ENCODE assay signal across 14 cellular contexts in genomic region chr6:16659471-16660156, GRCh38.
A peak's percentile ranks its signal among the peaks of the same experiment; 100 is the strongest.
DNase-seq lines count a peak whose midpoint lies in the region; ATAC-seq and TF ChIP-seq lines count a peak whose summit lies in the region.
"Had no signal": no experiment of that assay in that cellular context is flagged by ENCODE, and none has a peak within 500 bp of the region (broad histone marks: within the 10 kb centered on the region; RNA-seq: fewer than 3 reads in every experiment).

No MANE protein-coding gene starts in this region.

- TF ChIP-seq CTCF in left ventricle myocardium inferior (IDR thresholded peaks at IDR 0.05; ENCODE audit: borderline replicate concordance): no peak
- TF ChIP-seq CTCF in Panc1 (IDR thresholded peaks at IDR 0.05): no peak
- no peak for TF ChIP-seq CTCF in fibroblast of pulmonary artery (IDR thresholded peaks at IDR 0.05; ENCODE audit: low read length, missing control alignments)
- no peak for TF ChIP-seq CTCF in testis (IDR thresholded peaks at IDR 0.05)

- ATAC-seq in Right ventricle myocardium inferior (no peak), Panc1 (no peak)
- ATAC-seq: left lobe of liver had no signal

- DNase-seq in left ventricle myocardium inferior: no peak
- no peak for DNase-seq in Right ventricle myocardium inferior (ENCODE audit: missing footprints)
- DNase-seq in Panc1 (ENCODE audit: low read depth, low spot score): no peak
- DNase-seq in fibroblast of pulmonary artery (ENCODE audit: low read depth): peak; percentile 53
- no peak for DNase-seq in testis
- no peak for DNase-seq in NCI-H2029 (lab: John Stamatoyannopoulos, UW)
- no peak for DNase-seq in MG63
- no peak for DNase-seq in NCI-H187 treated with DMSO at 0.1 percent for 48 hours (lab: John Stamatoyannopoulos, UW)
- DNase-seq: activated CD4-positive, alpha-beta T cell treated with anti-CD3 and anti-CD28 coated beads, Interleukin-2, amount 50 U/mL, for 48 hours; aorta; effector CD8-positive, alpha-beta T cell; NCI-H1694 treated with DMSO at 0.1 percent for 48 hours; stimulated activated CD4-positive, alpha-beta T cell treated with anti-CD3 and anti-CD28 coated beads, Interleukin-15, amount 100 ng/mL, for 24 hours had no signal

- CTCF ChIA-PET in Panc1 (lab: Charles Lee): interaction anchor here (0.6 kb wide), 1 partner anchor 114 kb away, joined by 7 read pairs; no protein-coding TSS in a partner anchor

- H3K27me3 ChIP-seq in left ventricle myocardium inferior (ENCODE audit: low read depth) (no peaks in the 10 kb centered on the region), Panc1 (ENCODE audit: control insufficient read depth, insufficient read depth, low read length) (no peaks in the 10 kb centered on the region), testis (no peaks in the 10 kb centered on the region), MG63 (no peaks in the 10 kb centered on the region)

- no peak overlapping the region for H3K4me3 ChIP-seq in left ventricle myocardium inferior
- H3K4me3 ChIP-seq in Panc1 (ENCODE audit: low read depth in 2 of 2, low read length in 2 of 2): no peak overlapping the region
- no peak overlapping the region for H3K4me3 ChIP-seq in fibroblast of pulmonary artery (replicated peaks; ENCODE audit: low read depth, low read length)
- no peak overlapping the region for H3K4me3 ChIP-seq in testis
- H3K4me3 ChIP-seq in MG63: no peak overlapping the region

- in situ Hi-C loops in Panc1 (cut with HindIII; ENCODE audit: low pct_unique_long_range_greater_than_20kb, low sequenced_read_pairs): no loop called here

- H3K4me1 ChIP-seq in left ventricle myocardium inferior (peaks cover 37% of the 10 kb centered on the region), Panc1 (ENCODE audit: control insufficient read depth, insufficient read depth, low read length) (peaks cover 12% of the 10 kb centered on the region; the same call in 1 of the 2 replicates), testis (peaks cover 23% of the 10 kb centered on the region)

- H3K27ac ChIP-seq in left ventricle myocardium inferior (replicated peaks): peak overlapping the region; percentile 0
- H3K27ac ChIP-seq in Panc1 (ENCODE audit: low read length): peak overlapping the region; percentile 46; the same call in 1 of the 2 replicates
- H3K27ac ChIP-seq in testis: peak overlapping the region; percentile 16 to 36

- H3K36me3 ChIP-seq in left ventricle myocardium inferior (peaks cover 5% of the 10 kb centered on the region), Panc1 (ENCODE audit: control insufficient read depth, insufficient read depth, low read length) (no peaks in the 10 kb centered on the region), testis (ENCODE audit: low read depth, missing control alignments) (no peaks in the 10 kb centered on the region), MG63 (no peaks in the 10 kb centered on the region)

- POLR2A ChIA-PET in Panc1 (lab: Charles Lee): interaction anchor here (0.7 kb wide), 1 partner anchor 426 kb away, joined by 3 read pairs; no protein-coding TSS in a partner anchor

- intact Hi-C loops in left ventricle myocardium inferior (cut with micrococcal nuclease) (no loop called here), Right ventricle myocardium inferior (cut with DNase I) (no loop called here), Panc1 (cut with micrococcal nuclease; ENCODE audit: unreplicated experiment) (no loop called here), testis (cut with DNase I; ENCODE audit: low total_unique reads) (no loop called here)

- BruUV-seq in Panc1 (replicated peaks; lab: Mats Ljungman, UMichigan): no TSS peak

- TF ChIP-seq POLR2A in testis (IDR thresholded peaks at IDR 0.05): no peak

- H3K9me3 ChIP-seq in left ventricle myocardium inferior (replicated peaks): peaks cover 10% of the 10 kb centered on the region
- H3K9me3 ChIP-seq in Panc1 (ENCODE audit: control insufficient read depth, insufficient read depth, low read depth, low read length): peaks cover 7% of the 10 kb centered on the region; the same call in 1 of the 2 replicates
- no peaks in the 10 kb centered on the region for H3K9me3 ChIP-seq in testis
- H3K9me3 ChIP-seq in MG63: 0 out of 2 replicates have a peak, but pooled peaks cover 1% of the 10 kb centered on the region

- 55 to 67% methylated on average over 6 of the region's 6 CpGs for WGBS in testis, 2 donors
